ENCODE assay signal across 8 cellular contexts in genomic region chr11:6606471-6607189, GRCh38. TPM values are rescaled to one million over a fixed set of nuclear protein-coding genes. Genes with fewer than 3 reads are reported as not detected.
DNase-seq lines count a peak whose midpoint lies in the region; ATAC-seq, FAIRE-seq and TF ChIP-seq lines count a peak whose summit lies in the region.

No MANE protein-coding gene starts in this region.

- POLR2A ChIA-PET in SK-N-SH (lab: Yijun Ruan, JAX): interaction anchor here (0.9 to 1.7 kb wide), 3 partner anchors 40 to 187 kb away, joined by 3 to 6 read pairs (median 4); partner anchors contain the start of genes APBB1 and MRPL17

- CTCF ChIA-PET in SK-N-SH (lab: Yijun Ruan, JAX): interaction anchor here (0.9 to 2.4 kb wide), 4 partner anchors 12 to 77 kb away, joined by 3 to 9 read pairs (median 4); partner anchors contain the start of gene MRPL17

- no peaks in the 10 kb centered on the region for H3K27me3 ChIP-seq in SK-N-SH (ENCODE audit: insufficient read depth)
- no peaks in the 10 kb centered on the region for H3K27me3 ChIP-seq in skeletal muscle satellite cell (ENCODE audit: control insufficient read depth, insufficient read depth, low read length)

- H3K9me2 ChIP-seq in SK-N-SH: no peaks in the 10 kb centered on the region

- no peak; a peak in 1 of 4 replicates for TF ChIP-seq EP300 in SK-N-SH (IDR thresholded peaks at IDR 0.05; ENCODE audit: borderline replicate concordance in 1 of 2, low read depth in 1 of 2, low read length in 1 of 2)

- H3K4me3 ChIP-seq in SK-N-SH (ENCODE audit: low read depth in 2 of 2, low read length in 1 of 2) (peak overlapping the region; percentile 23 to 95; a peak in 3 of 4 replicates), skeletal muscle satellite cell (ENCODE audit: low read length) (peak overlapping the region; percentile 50)

- H3F3A ChIP-seq in SK-N-SH (replicated peaks; ENCODE audit: insufficient read depth): peaks cover 44% of the 10 kb centered on the region

- H3K4me2 ChIP-seq in SK-N-SH (peak overlapping the region; percentile 86), skeletal muscle satellite cell (ENCODE audit: low read length) (peak overlapping the region; percentile 66)

- no peaks in the 10 kb centered on the region; the same call in 1 of the 2 replicates for H4K20me1 ChIP-seq in SK-N-SH (ENCODE audit: insufficient read depth)

- no peak for FAIRE-seq in HTR-8/SVneo (lab: Jason Lieb, UNC)

- peaks cover 98% of the 10 kb centered on the region for H3K79me2 ChIP-seq in SK-N-SH (ENCODE audit: insufficient read depth)

- H3K9me3 ChIP-seq in SK-N-SH (no peaks in the 10 kb centered on the region), skeletal muscle satellite cell (replicated peaks; ENCODE audit: low read length) (no peaks in the 10 kb centered on the region)

- DNase-seq in GDM1 (lab: John Stamatoyannopoulos, UW) (peak; percentile 63), HTR-8/SVneo (ENCODE audit: insufficient read length, low spot score) (peak; percentile 97), SK-N-SH (peak; percentile 91), caudate nucleus (lab: John Stamatoyannopoulos, UW) (peak in 56 of 61 donors; percentile 15 to 83 (median 62)), iPS-NIHi7 (ENCODE audit: extremely low spot score) (peak; percentile 93), cerebellar nuclear complex (lab: John Stamatoyannopoulos, UW) (no peak)

- H3K4me1 ChIP-seq in SK-N-SH (ENCODE audit: control insufficient read depth in 1 of 2, insufficient read depth in 2 of 2, low read depth in 1 of 2, low read length in 1 of 2): peaks cover 26 to 52% of the 10 kb centered on the region in 2 experiments
- H3K4me1 ChIP-seq in skeletal muscle satellite cell (ENCODE audit: control insufficient read depth, insufficient read depth, low read length): peaks cover 62% of the 10 kb centered on the region

- 0 out of 2 replicates have a peak overlapping the region, but pooled peaks have one; percentile 56 for H2AFZ ChIP-seq in SK-N-SH (ENCODE audit: low read depth)

- TF ChIP-seq CTCF in SK-N-SH (IDR thresholded peaks at IDR 0.05): peak; percentile 14; the same call in 1 of the 2 replicates

- H3K36me3 ChIP-seq in SK-N-SH (replicated peaks in 1 of 2; ENCODE audit: control insufficient read depth in 1 of 2, insufficient read depth in 2 of 2, low read length in 1 of 2): peaks cover 34 to 43% of the 10 kb centered on the region in 2 experiments
- peaks cover 45% of the 10 kb centered on the region for H3K36me3 ChIP-seq in skeletal muscle satellite cell (ENCODE audit: insufficient read depth, low read length)

- H3K9ac ChIP-seq in SK-N-SH (peak overlapping the region; percentile 49), skeletal muscle satellite cell (ENCODE audit: low read depth, low read length) (peak overlapping the region; percentile 70)

- no peak for TF ChIP-seq RAD21 in SK-N-SH (IDR thresholded peaks at IDR 0.05; ENCODE audit: low read length)

- ATAC-seq in GM21447 (IDR thresholded peaks at IDR 0.05; ENCODE audit: unreplicated experiment): peak; percentile 51

- 5% methylated on average over 10 of the region's 11 CpGs for WGBS in SK-N-SH (ENCODE audit: low lambda C conversion rate)

- H3K27ac ChIP-seq in SK-N-SH (ENCODE audit: low read depth in 2 of 2, low read length in 1 of 2): peak overlapping the region; percentile 91 to 94
- peak overlapping the region; percentile 90 for H3K27ac ChIP-seq in caudate nucleus (ENCODE audit: low read depth, low read length)

TF ChIP-seq in SK-N-SH, 30 proteins besides CTCF, POLR2A, EP300 and RAD21 (continues in another document):
- TF ChIP-seq USF1 (IDR thresholded peaks at IDR 0.05; ENCODE audit: borderline replicate concordance, low read depth) (no peak), RFX5 (IDR thresholded peaks at IDR 0.05; ENCODE audit: low read length) (no peak), YY1 (IDR thresholded peaks at IDR 0.05; ENCODE audit: low read depth) (no peak; the same call in 1 of the 2 replicates), GABPA (IDR thresholded peaks at IDR 0.05; ENCODE audit: low read depth) (peak; percentile 69), IRF3 (IDR thresholded peaks at IDR 0.05; ENCODE audit: low read depth, low read length) (no peak), FOSL2 (IDR thresholded peaks at IDR 0.05; ENCODE audit: borderline replicate concordance, low read depth) (peak; percentile 64; the same call in 1 of the 2 replicates), TCF12 (IDR thresholded peaks at IDR 0.05) (peak; percentile 88), JUND (IDR thresholded peaks at IDR 0.05) (peak; percentile 84), PBX3 (IDR thresholded peaks at IDR 0.05) (peak; percentile 45), MAX (IDR thresholded peaks at IDR 0.05; ENCODE audit: low read depth) (peak; percentile 62), EZH2phosphoT487 (IDR thresholded peaks at IDR 0.05; ENCODE audit: borderline replicate concordance, low read depth) (no peak), SIN3A (IDR thresholded peaks at IDR 0.05; ENCODE audit: borderline replicate concordance, low read depth, low read length) (peak; percentile 54; the same call in 1 of the 2 replicates)

RNA-seq across cellular contexts. Expression of gene ILK, which starts 3.1 kb away (rescaled TPM):
- 241 and 268 TPM in 2 replicates for polyA plus RNA-seq in SK-N-SH (2012; rRNA removed)
- polyA plus RNA-seq in SK-N-SH (2012; cell fraction: cytosol; rRNA removed): 142 and 187 TPM in 2 replicates
- 370 and 429 TPM in 2 replicates for polyA plus RNA-seq in SK-N-SH (2012; cell fraction: nucleus; rRNA removed)
- total RNA-seq in skeletal muscle satellite cell (2012; rRNA removed): 125 and 152 TPM in 2 replicates

RNA-seq across cellular contexts. Expression of gene RRP8, which starts 3.2 kb away (rescaled TPM):
- polyA plus RNA-seq in SK-N-SH (2012; rRNA removed): 7.8 and 8.6 TPM in 2 replicates
- 8.1 and 9.8 TPM in 2 replicates for polyA plus RNA-seq in SK-N-SH (2012; cell fraction: cytosol; rRNA removed)
- 16.9 and 18.8 TPM in 2 replicates for polyA plus RNA-seq in SK-N-SH (2012; cell fraction: nucleus; rRNA removed)
- 10.4 and 13.5 TPM in 2 replicates for total RNA-seq in skeletal muscle satellite cell (2012; rRNA removed)

RNA-seq across cellular contexts. Expression of gene TAF10, which starts 5.4 kb away (rescaled TPM):
- 163 and 213 TPM in 2 replicates for polyA plus RNA-seq in SK-N-SH (2012; rRNA removed)
- polyA plus RNA-seq in SK-N-SH (2012; cell fraction: cytosol; rRNA removed): 157 and 188 TPM in 2 replicates
- polyA plus RNA-seq in SK-N-SH (2012; cell fraction: nucleus; rRNA removed): 180 and 245 TPM in 2 replicates
- total RNA-seq in skeletal muscle satellite cell (2012; rRNA removed): 26.4 and 48.3 TPM in 2 replicates

RNA-seq across cellular contexts. Expression of gene TPP1, which starts 12.6 kb away (rescaled TPM):
- 94.0 and 105 TPM in 2 replicates for polyA plus RNA-seq in SK-N-SH (2012; rRNA removed)
- polyA plus RNA-seq in SK-N-SH (2012; cell fraction: cytosol; rRNA removed): 81.8 and 90.2 TPM in 2 replicates
- polyA plus RNA-seq in SK-N-SH (2012; cell fraction: nucleus; rRNA removed): 115 and 129 TPM in 2 replicates
- total RNA-seq in skeletal muscle satellite cell (2012; rRNA removed): 60.9 and 62.9 TPM in 2 replicates

RNA-seq across cellular contexts. Expression of gene DCHS1, which starts 49.0 kb away (rescaled TPM):
- polyA plus RNA-seq in SK-N-SH (2012; rRNA removed): 3.0 and 5.7 TPM in 2 replicates
- 1.0 and 2.3 TPM in 2 replicates for polyA plus RNA-seq in SK-N-SH (2012; cell fraction: cytosol; rRNA removed)
- 8.8 and 12.0 TPM in 2 replicates for polyA plus RNA-seq in SK-N-SH (2012; cell fraction: nucleus; rRNA removed)
- total RNA-seq in skeletal muscle satellite cell (2012; rRNA removed): 0.25 and 0.66 TPM in 2 replicates

Comparison
In these comparisons a context has a peak if more than half of its experiments do, and no peak if none do; other contexts are left out.
1. DNase-seq: peak in GDM1 (single experiment), HTR-8/SVneo (single experiment), SK-N-SH (single experiment), caudate nucleus (56 of 61) and iPS-NIHi7 (single experiment); none in cerebellar nuclear complex (0 of 2).